Comparison of ENCODE assay signal across 16 cellular contexts in genomic region chr2:36902385-36903120, GRCh38.
DNase-seq lines count a peak whose midpoint lies in the region; ATAC-seq, FAIRE-seq and TF ChIP-seq lines count a peak whose summit lies in the region.
"Had no signal": no experiment of that assay in that cellular context is flagged by ENCODE, and none has a peak within 500 bp of the region (broad histone marks: within the 10 kb centered on the region; RNA-seq: fewer than 3 reads in every experiment).

No MANE protein-coding gene starts in this region.

- TF ChIP-seq CTCF in A549 (IDR thresholded peaks at IDR 0.05): no peak
- TF ChIP-seq CTCF in HL-60 (IDR thresholded peaks at IDR 0.05; ENCODE audit: insufficient read depth, low read length): no peak
- TF ChIP-seq CTCF in neutrophil (IDR thresholded peaks at IDR 0.05): no peak

- H3K9me3 ChIP-seq in A549 (no peaks in the 10 kb centered on the region), neutrophil (no peaks in the 10 kb centered on the region)
- H3K9me3 ChIP-seq: BE2C had no signal

- DNase-seq in A549 (ENCODE audit: low read depth in 1 of 2, low spot score in 1 of 2) (no peak), HL-60 (ENCODE audit: low read depth in 1 of 2, low spot score in 1 of 2) (no peak), frontal cortex (ENCODE audit: low spot score in 2 of 2) (no peak), GOT3 (lab: John Stamatoyannopoulos, UW) (no peak)
- DNase-seq in activated CD4-positive, alpha-beta T cell treated with anti-CD3 and anti-CD28 coated beads for 4 hours: no peak
- DNase-seq: BE2C; CD8-positive, alpha-beta memory T cell; Kasumi-1; NCI-H1105 treated with DMSO at 0.1 percent for 48 hours; NCI-H187 treated with DMSO at 0.1 percent for 48 hours; NCI-H510A treated with DMSO at 0.1 percent for 48 hours; SHP77 treated with DMSO at 0.1 percent for 48 hours had no signal

- no peak for TF ChIP-seq POLR2A in A549 (IDR thresholded peaks at IDR 0.05; ENCODE audit: low read length)

- H3K4me2 ChIP-seq in A549: no peak overlapping the region
- H3K4me2 ChIP-seq: GM23338 had no signal

- H3K27me3 ChIP-seq in HL-60 (ENCODE audit: insufficient read depth, poor library complexity, severe bottlenecking) (no peaks in the 10 kb centered on the region), neutrophil (no peaks in the 10 kb centered on the region)
- H3K27me3 ChIP-seq: BE2C had no signal

- CTCF ChIA-PET in A549 (lab: Yijun Ruan, JAX): interaction anchor here (0.8 to 0.9 kb wide), 3 partner anchors 10 to 29 kb away, joined by 4 read pairs; no protein-coding TSS in a partner anchor

- ATAC-seq in A549: peak in 1 of 2 experiments; percentile 68; a peak in 2 of 6 replicates
- ATAC-seq in HG03432 (IDR thresholded peaks at IDR 0.05; ENCODE audit: unreplicated experiment): no peak
- ATAC-seq: GM23338, Panc1 had no signal

- no peaks in the 10 kb centered on the region for H3K36me3 ChIP-seq in neutrophil
- H3K36me3 ChIP-seq: BE2C had no signal

- FAIRE-seq in A549 (lab: Jason Lieb, UNC) (no peak), frontal cortex (lab: Jason Lieb, UNC) (peak; percentile 97)

- H3K4me1 ChIP-seq in A549: peaks cover 5% of the 10 kb centered on the region; the same call in 1 of the 3 replicates
- peaks cover 38 to 52% of the 10 kb centered on the region in 2 experiments for H3K4me1 ChIP-seq in neutrophil (ENCODE audit: control insufficient read depth in 1 of 2, insufficient read depth in 1 of 2, low read depth in 1 of 2, low read length in 1 of 2)
- H3K4me1 ChIP-seq: BE2C had no signal

- 89% methylated on average over 5 of the region's 5 CpGs for WGBS in A549 (ENCODE audit: missing lambda C conversion rate)

- no peak for TF ChIP-seq RAD21 in A549 (conservative IDR thresholded peaks at IDR 0.05 in 1 of 2, IDR thresholded peaks at IDR 0.05 in 1 of 2)

- H3K4me3 ChIP-seq in A549 (no peak overlapping the region), HL-60 (replicated peaks; ENCODE audit: insufficient read depth, low read length) (no peak overlapping the region), neutrophil (ENCODE audit: low read depth in 1 of 2, low read length in 1 of 2) (no peak overlapping the region)
- H3K4me3 ChIP-seq: GM23338 had no signal

- POLR2A ChIA-PET in A549 (lab: Yijun Ruan, JAX): no interaction called here

- H3K27ac ChIP-seq in A549: no peak overlapping the region
- peak overlapping the region; percentile 39; the same call in 1 of the 2 replicates for H3K27ac ChIP-seq in HL-60 (replicated peaks)
- peak overlapping the region; percentile 67 for H3K27ac ChIP-seq in neutrophil

- no peak for TF ChIP-seq EP300 in A549 (IDR thresholded peaks at IDR 0.05)

TF ChIP-seq in A549, 52 proteins besides CTCF, POLR2A, EP300 and RAD21:
- TF ChIP-seq CEBPB (IDR thresholded peaks at IDR 0.05) (peak; percentile 26 to 48; a peak in 2 of 4 replicates), RCOR1 (IDR thresholded peaks at IDR 0.05; ENCODE audit: low read depth, low read length) (no peak)
TF ChIP-seq in A549: peak in this region for 1.

Comparison
In these comparisons a context has a peak if more than half of its experiments do, and no peak if none do; other contexts are left out.
1. H3K27ac ChIP-seq: peak in HL-60 (single experiment) and neutrophil (single experiment); none in A549 (0 of 2).